In genomic region chr4:108849611-108850406, GRCh38 we compare ENCODE assay signal across 8 cellular contexts.
DNase-seq lines count a peak whose midpoint lies in the region; ATAC-seq and TF ChIP-seq lines count a peak whose summit lies in the region.
"Had no signal": no experiment of that assay in that cellular context is flagged by ENCODE, and none has a peak within 500 bp of the region (broad histone marks: within the 10 kb centered on the region; RNA-seq: fewer than 3 reads in every experiment).

No MANE protein-coding gene starts in this region.

- H2BK120ac ChIP-seq in mesenchymal stem cell (ENCODE audit: low read depth, low read length) = no peak overlapping the region

- ATAC-seq in GM19351 (IDR thresholded peaks at IDR 0.05; ENCODE audit: unreplicated experiment) (peak; percentile 92), HG02970 (IDR thresholded peaks at IDR 0.05; ENCODE audit: low FRiP score, unreplicated experiment) (peak; percentile 91), heart right ventricle (no peak)

- CTCF ChIA-PET in GM10248 (lab: Yijun Ruan, JAX) = no interaction called here

- no peaks in the 10 kb centered on the region for H3K79me1 ChIP-seq in mesenchymal stem cell (replicated peaks; ENCODE audit: low read length, poor library complexity, severe bottlenecking)

- H2BK5ac ChIP-seq in mesenchymal stem cell (ENCODE audit: low read depth, low read length, poor library complexity, severe bottlenecking) = peak overlapping the region; percentile 44

- WGBS in mesenchymal stem cell = 18% methylated on average over 3 of the region's 3 CpGs
- WGBS in heart right ventricle, 2 donors = 83 to 87% methylated on average over 3 of the region's 3 CpGs

- H3K18ac ChIP-seq in mesenchymal stem cell (ENCODE audit: low read depth in 1 of 2, low read length in 2 of 2) = peak overlapping the region in 1 of 2 experiments; percentile 48

- no peak overlapping the region for H3K4me3 ChIP-seq in SJCRH30
- no peak overlapping the region for H3K4me3 ChIP-seq in mesenchymal stem cell (ENCODE audit: insufficient read depth in 1 of 2, low read depth in 1 of 2, low read length in 2 of 2)
- no peak overlapping the region for H3K4me3 ChIP-seq in heart right ventricle
- H3K4me3 ChIP-seq: skin epidermis had no signal

- POLR2A ChIA-PET in GM10248 (lab: Yijun Ruan, JAX) = interaction anchor here (0.6 kb wide), 1 partner anchor 82 kb away, joined by 3 read pairs; no protein-coding TSS in a partner anchor

- H3K9me3 ChIP-seq in SJCRH30 (replicated peaks) (no peaks in the 10 kb centered on the region), mesenchymal stem cell (ENCODE audit: control insufficient read depth, low read length) (no peaks in the 10 kb centered on the region), heart right ventricle (no peaks in the 10 kb centered on the region)

- DNase-seq in SJCRH30 = peak; percentile 15 to 68
- peak; percentile 81 for DNase-seq in mesenchymal stem cell
- DNase-seq in GDM1 (lab: John Stamatoyannopoulos, UW) = no peak
- no peak for DNase-seq in heart right ventricle
- no peak for DNase-seq in GM10248 (ENCODE audit: extremely low spot score)

- H3K27me3 ChIP-seq in SJCRH30 (no peaks in the 10 kb centered on the region), mesenchymal stem cell (ENCODE audit: control insufficient read depth in 1 of 2, insufficient read depth in 1 of 2, low read length in 2 of 2) (no peaks in the 10 kb centered on the region), heart right ventricle (no peaks in the 10 kb centered on the region)

- intact Hi-C loops in heart right ventricle (cut with DNase I) = no loop called here

- peak overlapping the region; percentile 55 for H3K27ac ChIP-seq in SJCRH30
- peak overlapping the region; percentile 76 for H3K27ac ChIP-seq in mesenchymal stem cell (ENCODE audit: low read length, poor library complexity, severe bottlenecking)
- H3K27ac ChIP-seq in heart right ventricle = no peak overlapping the region

- H3K9ac ChIP-seq in mesenchymal stem cell (ENCODE audit: low read length) = peak overlapping the region; percentile 65

- H3K36me3 ChIP-seq in SJCRH30 = no peaks in the 10 kb centered on the region
- H3K36me3 ChIP-seq in mesenchymal stem cell (ENCODE audit: control insufficient read depth in 1 of 2, insufficient read depth in 2 of 2, low read depth in 1 of 2, low read length in 2 of 2) = no peaks in the 10 kb centered on the region
- H3K36me3 ChIP-seq in heart right ventricle = no peaks in the 10 kb centered on the region

- H4K8ac ChIP-seq in mesenchymal stem cell (ENCODE audit: low read length) = no peak overlapping the region

- no peak overlapping the region for H4K91ac ChIP-seq in mesenchymal stem cell (ENCODE audit: low read length)

- H2BK15ac ChIP-seq in mesenchymal stem cell (ENCODE audit: low read depth, poor library complexity, severe bottlenecking) = no peak overlapping the region

- H2BK12ac ChIP-seq in mesenchymal stem cell (ENCODE audit: low read length in 2 of 2) = no peak overlapping the region

- H3K14ac ChIP-seq in mesenchymal stem cell (ENCODE audit: low read length in 2 of 2) = no peak overlapping the region

- no peak overlapping the region for H2AK5ac ChIP-seq in mesenchymal stem cell (ENCODE audit: low read length, severe bottlenecking)

- TF ChIP-seq CTCF in heart right ventricle (IDR thresholded peaks at IDR 0.05) = no peak
- no peak for TF ChIP-seq CTCF in GM10248 (IDR thresholded peaks at IDR 0.05; ENCODE audit: control extremely low read depth, extremely low read depth, low read depth, missing control alignments)

- peaks cover 38% of the 10 kb centered on the region for H3K4me1 ChIP-seq in SJCRH30
- no peaks in the 10 kb centered on the region for H3K4me1 ChIP-seq in mesenchymal stem cell (ENCODE audit: control insufficient read depth, insufficient read depth, low read depth, low read length)
- H3K4me1 ChIP-seq in heart right ventricle = no peaks in the 10 kb centered on the region

- no peak overlapping the region for H3K4me2 ChIP-seq in mesenchymal stem cell (ENCODE audit: low read length, poor library complexity, severe bottlenecking)

- no peak overlapping the region for H2AFZ ChIP-seq in mesenchymal stem cell (ENCODE audit: low read depth, low read length)

- H3K4ac ChIP-seq in mesenchymal stem cell (ENCODE audit: low read depth in 1 of 2, low read length in 2 of 2) = no peak overlapping the region

- H3K23ac ChIP-seq in mesenchymal stem cell (ENCODE audit: low read length in 2 of 2) = no peak overlapping the region

Comparison
In these comparisons a context has a peak if more than half of its experiments do, and no peak if none do; other contexts are left out.
1. ATAC-seq: peak in GM19351 (single experiment) and HG02970 (single experiment); none in heart right ventricle (0 of 8).
2. DNase-seq: peak in SJCRH30 (2 of 2) and mesenchymal stem cell (single experiment); none in GDM1 (single experiment), heart right ventricle (0 of 2) and GM10248 (single experiment).
3. H3K27ac ChIP-seq: peak in SJCRH30 (single experiment) and mesenchymal stem cell (single experiment); none in heart right ventricle (0 of 10).